In genomic region chr2:85324639-85325465, GRCh38 we compare ENCODE assay signal across 1 cellular context.
A peak's percentile ranks its signal among the peaks of the same experiment; 100 is the strongest.
TF ChIP-seq lines count a peak whose summit lies in the region.

No MANE protein-coding gene starts in this region.

TF ChIP-seq in HepG2, 621 proteins besides CTCF, POLR2A, EP300 and RAD21 (continued from another document and continues in another):
- TF ChIP-seq, protein P1, sequence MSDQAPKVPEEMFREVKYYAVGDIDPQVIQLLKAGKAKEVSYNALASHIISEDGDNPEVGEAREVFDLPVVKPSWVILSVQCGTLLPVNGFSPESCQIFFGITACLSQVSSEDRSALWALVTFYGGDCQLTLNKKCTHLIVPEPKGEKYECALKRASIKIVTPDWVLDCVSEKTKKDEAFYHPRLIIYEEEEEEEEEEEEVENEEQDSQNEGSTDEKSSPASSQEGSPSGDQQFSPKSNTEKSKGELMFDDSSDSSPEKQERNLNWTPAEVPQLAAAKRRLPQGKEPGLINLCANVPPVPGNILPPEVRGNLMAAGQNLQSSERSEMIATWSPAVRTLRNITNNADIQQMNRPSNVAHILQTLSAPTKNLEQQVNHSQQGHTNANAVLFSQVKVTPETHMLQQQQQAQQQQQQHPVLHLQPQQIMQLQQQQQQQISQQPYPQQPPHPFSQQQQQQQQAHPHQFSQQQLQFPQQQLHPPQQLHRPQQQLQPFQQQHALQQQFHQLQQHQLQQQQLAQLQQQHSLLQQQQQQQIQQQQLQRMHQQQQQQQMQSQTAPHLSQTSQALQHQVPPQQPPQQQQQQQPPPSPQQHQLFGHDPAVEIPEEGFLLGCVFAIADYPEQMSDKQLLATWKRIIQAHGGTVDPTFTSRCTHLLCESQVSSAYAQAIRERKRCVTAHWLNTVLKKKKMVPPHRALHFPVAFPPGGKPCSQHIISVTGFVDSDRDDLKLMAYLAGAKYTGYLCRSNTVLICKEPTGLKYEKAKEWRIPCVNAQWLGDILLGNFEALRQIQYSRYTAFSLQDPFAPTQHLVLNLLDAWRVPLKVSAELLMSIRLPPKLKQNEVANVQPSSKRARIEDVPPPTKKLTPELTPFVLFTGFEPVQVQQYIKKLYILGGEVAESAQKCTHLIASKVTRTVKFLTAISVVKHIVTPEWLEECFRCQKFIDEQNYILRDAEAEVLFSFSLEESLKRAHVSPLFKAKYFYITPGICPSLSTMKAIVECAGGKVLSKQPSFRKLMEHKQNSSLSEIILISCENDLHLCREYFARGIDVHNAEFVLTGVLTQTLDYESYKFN (CRISPR knock-in tag; conservative IDR thresholded peaks at IDR 0.05) = peak; percentile 97
- TF ChIP-seq ISL2 (CRISPR knock-in tag; IDR thresholded peaks at IDR 0.05) (peak; percentile 96), ARID3A (IDR thresholded peaks at IDR 0.05; ENCODE audit: low read depth, low read length) (peak; percentile 97), MIER3 (CRISPR knock-in tag; IDR thresholded peaks at IDR 0.05; ENCODE audit: borderline replicate concordance) (peak; percentile 68), POLR2G (IDR thresholded peaks at IDR 0.05; ENCODE audit: low read depth, low read length) (peak; percentile 82), SIX1 (CRISPR knock-in tag; IDR thresholded peaks at IDR 0.05; ENCODE audit: borderline replicate concordance) (peak; percentile 32; the same call in 1 of the 2 replicates), FOXJ3 (CRISPR knock-in tag; IDR thresholded peaks at IDR 0.05; ENCODE audit: borderline replicate concordance) (peak; percentile 92; the same call in 1 of the 2 replicates), ZNF253 (CRISPR knock-in tag; IDR thresholded peaks at IDR 0.05; ENCODE audit: borderline replicate concordance) (no peak), ZFX (CRISPR knock-in tag; IDR thresholded peaks at IDR 0.05; ENCODE audit: low read depth) (peak; percentile 28; the same call in 1 of the 2 replicates), NR2F6 (IDR thresholded peaks at IDR 0.05) (peak; percentile 95), NR2F6 (CRISPR knock-in tag; IDR thresholded peaks at IDR 0.05) (peak; percentile 90), PRPF4 (IDR thresholded peaks at IDR 0.05; ENCODE audit: low read depth, low read length, poor library complexity, severe bottlenecking) (no peak), KDM5A (IDR thresholded peaks at IDR 0.05; ENCODE audit: borderline replicate concordance, low read length) (0 out of 2 replicates have a peak, but pooled peaks have one; percentile 52), POGZ (CRISPR knock-in tag; IDR thresholded peaks at IDR 0.05) (peak; percentile 62), AKAP8 (CRISPR knock-in tag; IDR thresholded peaks at IDR 0.05) (no peak), SAFB2 (CRISPR knock-in tag; IDR thresholded peaks at IDR 0.05; ENCODE audit: borderline replicate concordance, low read depth) (no peak; the same call in 1 of the 2 replicates), HNRNPUL1 (IDR thresholded peaks at IDR 0.05; ENCODE audit: low read depth, low read length) (peak; percentile 67; the same call in 1 of the 2 replicates), ZNF256 (CRISPR knock-in tag; conservative IDR thresholded peaks at IDR 0.05) (peak; percentile 76; the same call in 1 of the 2 replicates), NR1H2 (CRISPR knock-in tag; IDR thresholded peaks at IDR 0.05; ENCODE audit: borderline replicate concordance, low read depth) (no peak), TEAD3 (CRISPR knock-in tag; optimal IDR thresholded peaks at IDR 0.05; ENCODE audit: borderline replicate concordance) (peak; percentile 88), ELF3 (CRISPR knock-in tag; IDR thresholded peaks at IDR 0.05) (peak; percentile 95), MIXL1 (CRISPR knock-in tag; IDR thresholded peaks at IDR 0.05) (peak; percentile 99), TBX2 (CRISPR knock-in tag; IDR thresholded peaks at IDR 0.05; ENCODE audit: borderline replicate concordance) (peak; percentile 71), ERF (CRISPR knock-in tag; IDR thresholded peaks at IDR 0.05) (peak; percentile 77; the same call in 1 of the 2 replicates), ZBTB3 (CRISPR knock-in tag; IDR thresholded peaks at IDR 0.05; ENCODE audit: borderline replicate concordance, low read depth) (no peak), RFX1 (IDR thresholded peaks at IDR 0.05) (no peak), SMC3 (IDR thresholded peaks at IDR 0.05; ENCODE audit: low read length) (peak; percentile 42; the same call in 1 of the 2 replicates), DPF2 (CRISPR knock-in tag; IDR thresholded peaks at IDR 0.05; ENCODE audit: borderline replicate concordance, low read depth) (peak; percentile 60; the same call in 1 of the 2 replicates), KLF6 (CRISPR knock-in tag; IDR thresholded peaks at IDR 0.05) (peak; percentile 37; the same call in 1 of the 2 replicates), LCORL (IDR thresholded peaks at IDR 0.05) (no peak), LCORL (CRISPR knock-in tag; IDR thresholded peaks at IDR 0.05) (peak; percentile 83), RXRB (CRISPR knock-in tag; IDR thresholded peaks at IDR 0.05; ENCODE audit: borderline replicate concordance) (peak; percentile 95), SSRP1 (CRISPR knock-in tag; IDR thresholded peaks at IDR 0.05) (0 out of 2 replicates have a peak, but pooled peaks have one; percentile 42), FOXP1 (IDR thresholded peaks at IDR 0.05) (no peak), FOXP1 (CRISPR knock-in tag; IDR thresholded peaks at IDR 0.05) (peak; percentile 79), TBL1XR1 (IDR thresholded peaks at IDR 0.05; ENCODE audit: borderline replicate concordance, low read length, partially characterized antibody) (peak; percentile 89), SIN3A (IDR thresholded peaks at IDR 0.05; ENCODE audit: borderline replicate concordance, low read depth, low read length) (peak; percentile 24; the same call in 1 of the 2 replicates), ZMYM4 (CRISPR knock-in tag; IDR thresholded peaks at IDR 0.05) (peak; percentile 66), MTF2 (CRISPR knock-in tag; IDR thresholded peaks at IDR 0.05; ENCODE audit: borderline replicate concordance) (0 out of 2 replicates have a peak, but pooled peaks have one; percentile 54), ZNF343 (CRISPR knock-in tag; IDR thresholded peaks at IDR 0.05) (no peak), ZNF20 (CRISPR knock-in tag; IDR thresholded peaks at IDR 0.05) (no peak)
- TF ChIP-seq, protein P2, sequence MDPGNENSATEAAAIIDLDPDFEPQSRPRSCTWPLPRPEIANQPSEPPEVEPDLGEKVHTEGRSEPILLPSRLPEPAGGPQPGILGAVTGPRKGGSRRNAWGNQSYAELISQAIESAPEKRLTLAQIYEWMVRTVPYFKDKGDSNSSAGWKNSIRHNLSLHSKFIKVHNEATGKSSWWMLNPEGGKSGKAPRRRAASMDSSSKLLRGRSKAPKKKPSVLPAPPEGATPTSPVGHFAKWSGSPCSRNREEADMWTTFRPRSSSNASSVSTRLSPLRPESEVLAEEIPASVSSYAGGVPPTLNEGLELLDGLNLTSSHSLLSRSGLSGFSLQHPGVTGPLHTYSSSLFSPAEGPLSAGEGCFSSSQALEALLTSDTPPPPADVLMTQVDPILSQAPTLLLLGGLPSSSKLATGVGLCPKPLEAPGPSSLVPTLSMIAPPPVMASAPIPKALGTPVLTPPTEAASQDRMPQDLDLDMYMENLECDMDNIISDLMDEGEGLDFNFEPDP (CRISPR knock-in tag; conservative IDR thresholded peaks at IDR 0.05) = 0 out of 2 replicates have a peak, but pooled peaks have one; percentile 65
- TF ChIP-seq, protein P3, sequence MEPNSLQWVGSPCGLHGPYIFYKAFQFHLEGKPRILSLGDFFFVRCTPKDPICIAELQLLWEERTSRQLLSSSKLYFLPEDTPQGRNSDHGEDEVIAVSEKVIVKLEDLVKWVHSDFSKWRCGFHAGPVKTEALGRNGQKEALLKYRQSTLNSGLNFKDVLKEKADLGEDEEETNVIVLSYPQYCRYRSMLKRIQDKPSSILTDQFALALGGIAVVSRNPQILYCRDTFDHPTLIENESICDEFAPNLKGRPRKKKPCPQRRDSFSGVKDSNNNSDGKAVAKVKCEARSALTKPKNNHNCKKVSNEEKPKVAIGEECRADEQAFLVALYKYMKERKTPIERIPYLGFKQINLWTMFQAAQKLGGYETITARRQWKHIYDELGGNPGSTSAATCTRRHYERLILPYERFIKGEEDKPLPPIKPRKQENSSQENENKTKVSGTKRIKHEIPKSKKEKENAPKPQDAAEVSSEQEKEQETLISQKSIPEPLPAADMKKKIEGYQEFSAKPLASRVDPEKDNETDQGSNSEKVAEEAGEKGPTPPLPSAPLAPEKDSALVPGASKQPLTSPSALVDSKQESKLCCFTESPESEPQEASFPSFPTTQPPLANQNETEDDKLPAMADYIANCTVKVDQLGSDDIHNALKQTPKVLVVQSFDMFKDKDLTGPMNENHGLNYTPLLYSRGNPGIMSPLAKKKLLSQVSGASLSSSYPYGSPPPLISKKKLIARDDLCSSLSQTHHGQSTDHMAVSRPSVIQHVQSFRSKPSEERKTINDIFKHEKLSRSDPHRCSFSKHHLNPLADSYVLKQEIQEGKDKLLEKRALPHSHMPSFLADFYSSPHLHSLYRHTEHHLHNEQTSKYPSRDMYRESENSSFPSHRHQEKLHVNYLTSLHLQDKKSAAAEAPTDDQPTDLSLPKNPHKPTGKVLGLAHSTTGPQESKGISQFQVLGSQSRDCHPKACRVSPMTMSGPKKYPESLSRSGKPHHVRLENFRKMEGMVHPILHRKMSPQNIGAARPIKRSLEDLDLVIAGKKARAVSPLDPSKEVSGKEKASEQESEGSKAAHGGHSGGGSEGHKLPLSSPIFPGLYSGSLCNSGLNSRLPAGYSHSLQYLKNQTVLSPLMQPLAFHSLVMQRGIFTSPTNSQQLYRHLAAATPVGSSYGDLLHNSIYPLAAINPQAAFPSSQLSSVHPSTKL (CRISPR knock-in tag; IDR thresholded peaks at IDR 0.05) = no peak; the same call in none of the 2 replicates
- TF ChIP-seq, protein P4, sequence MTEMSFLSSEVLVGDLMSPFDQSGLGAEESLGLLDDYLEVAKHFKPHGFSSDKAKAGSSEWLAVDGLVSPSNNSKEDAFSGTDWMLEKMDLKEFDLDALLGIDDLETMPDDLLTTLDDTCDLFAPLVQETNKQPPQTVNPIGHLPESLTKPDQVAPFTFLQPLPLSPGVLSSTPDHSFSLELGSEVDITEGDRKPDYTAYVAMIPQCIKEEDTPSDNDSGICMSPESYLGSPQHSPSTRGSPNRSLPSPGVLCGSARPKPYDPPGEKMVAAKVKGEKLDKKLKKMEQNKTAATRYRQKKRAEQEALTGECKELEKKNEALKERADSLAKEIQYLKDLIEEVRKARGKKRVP (CRISPR knock-in tag; IDR thresholded peaks at IDR 0.05) = peak in 1 of 2 experiments; percentile 98; a peak in 2 of 4 replicates
- TF ChIP-seq, protein P5, sequence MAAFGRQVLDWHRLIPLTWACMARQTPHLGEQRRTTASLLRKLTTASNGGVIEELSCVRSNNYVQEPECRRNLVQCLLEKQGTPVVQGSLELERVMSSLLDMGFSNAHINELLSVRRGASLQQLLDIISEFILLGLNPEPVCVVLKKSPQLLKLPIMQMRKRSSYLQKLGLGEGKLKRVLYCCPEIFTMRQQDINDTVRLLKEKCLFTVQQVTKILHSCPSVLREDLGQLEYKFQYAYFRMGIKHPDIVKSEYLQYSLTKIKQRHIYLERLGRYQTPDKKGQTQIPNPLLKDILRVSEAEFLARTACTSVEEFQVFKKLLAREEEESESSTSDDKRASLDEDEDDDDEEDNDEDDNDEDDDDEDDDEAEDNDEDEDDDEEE (CRISPR knock-in tag; IDR thresholded peaks at IDR 0.05) = no peak
- TF ChIP-seq, protein P6, sequence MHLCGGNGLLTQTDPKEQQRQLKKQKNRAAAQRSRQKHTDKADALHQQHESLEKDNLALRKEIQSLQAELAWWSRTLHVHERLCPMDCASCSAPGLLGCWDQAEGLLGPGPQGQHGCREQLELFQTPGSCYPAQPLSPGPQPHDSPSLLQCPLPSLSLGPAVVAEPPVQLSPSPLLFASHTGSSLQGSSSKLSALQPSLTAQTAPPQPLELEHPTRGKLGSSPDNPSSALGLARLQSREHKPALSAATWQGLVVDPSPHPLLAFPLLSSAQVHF (CRISPR knock-in tag; IDR thresholded peaks at IDR 0.05) = no peak
- TF ChIP-seq, protein P7, sequence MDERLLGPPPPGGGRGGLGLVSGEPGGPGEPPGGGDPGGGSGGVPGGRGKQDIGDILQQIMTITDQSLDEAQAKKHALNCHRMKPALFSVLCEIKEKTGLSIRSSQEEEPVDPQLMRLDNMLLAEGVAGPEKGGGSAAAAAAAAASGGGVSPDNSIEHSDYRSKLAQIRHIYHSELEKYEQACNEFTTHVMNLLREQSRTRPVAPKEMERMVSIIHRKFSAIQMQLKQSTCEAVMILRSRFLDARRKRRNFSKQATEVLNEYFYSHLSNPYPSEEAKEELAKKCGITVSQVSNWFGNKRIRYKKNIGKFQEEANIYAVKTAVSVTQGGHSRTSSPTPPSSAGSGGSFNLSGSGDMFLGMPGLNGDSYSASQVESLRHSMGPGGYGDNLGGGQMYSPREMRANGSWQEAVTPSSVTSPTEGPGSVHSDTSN (CRISPR knock-in tag; IDR thresholded peaks at IDR 0.05) = no peak
- TF ChIP-seq, protein P8, sequence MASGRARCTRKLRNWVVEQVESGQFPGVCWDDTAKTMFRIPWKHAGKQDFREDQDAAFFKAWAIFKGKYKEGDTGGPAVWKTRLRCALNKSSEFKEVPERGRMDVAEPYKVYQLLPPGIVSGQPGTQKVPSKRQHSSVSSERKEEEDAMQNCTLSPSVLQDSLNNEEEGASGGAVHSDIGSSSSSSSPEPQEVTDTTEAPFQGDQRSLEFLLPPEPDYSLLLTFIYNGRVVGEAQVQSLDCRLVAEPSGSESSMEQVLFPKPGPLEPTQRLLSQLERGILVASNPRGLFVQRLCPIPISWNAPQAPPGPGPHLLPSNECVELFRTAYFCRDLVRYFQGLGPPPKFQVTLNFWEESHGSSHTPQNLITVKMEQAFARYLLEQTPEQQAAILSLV (CRISPR knock-in tag; IDR thresholded peaks at IDR 0.05; ENCODE audit: borderline replicate concordance) = no peak
- TF ChIP-seq, protein P9, sequence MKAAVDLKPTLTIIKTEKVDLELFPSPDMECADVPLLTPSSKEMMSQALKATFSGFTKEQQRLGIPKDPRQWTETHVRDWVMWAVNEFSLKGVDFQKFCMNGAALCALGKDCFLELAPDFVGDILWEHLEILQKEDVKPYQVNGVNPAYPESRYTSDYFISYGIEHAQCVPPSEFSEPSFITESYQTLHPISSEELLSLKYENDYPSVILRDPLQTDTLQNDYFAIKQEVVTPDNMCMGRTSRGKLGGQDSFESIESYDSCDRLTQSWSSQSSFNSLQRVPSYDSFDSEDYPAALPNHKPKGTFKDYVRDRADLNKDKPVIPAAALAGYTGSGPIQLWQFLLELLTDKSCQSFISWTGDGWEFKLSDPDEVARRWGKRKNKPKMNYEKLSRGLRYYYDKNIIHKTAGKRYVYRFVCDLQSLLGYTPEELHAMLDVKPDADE (CRISPR knock-in tag; IDR thresholded peaks at IDR 0.05) = no peak
